Comparison of ENCODE assay signal across 8 cellular contexts in genomic region chr21:36630485-36631206, GRCh38.
DNase-seq lines count a peak whose midpoint lies in the region; ATAC-seq and TF ChIP-seq lines count a peak whose summit lies in the region.

No MANE protein-coding gene starts in this region.

- DNase-seq in Ammon's horn (ENCODE audit: low spot score) (peak; percentile 39), H7 (peak; percentile 89), NOMO-1 treated with DMSO at 0.1 percent for 48 hours (lab: John Stamatoyannopoulos, UW; ENCODE audit: unreplicated experiment) (peak; percentile 7), omental fat pad (ENCODE audit: low spot score) (peak; percentile 49), upper lobe of left lung (peak in 1 of 2 donors; percentile 52)
- peak; percentile 62 for DNase-seq in activated CD8-positive, alpha-beta memory T cell treated with anti-CD3 and anti-CD28 coated beads, Interleukin-2, amount 10 ng/mL, durations not matched to agents 7 days and 5 days

- TF ChIP-seq POLR2A in upper lobe of left lung (IDR thresholded peaks at IDR 0.05) = no peak

- no peak overlapping the region for H3K27ac Mint-ChIP-seq in activated CD8-positive, alpha-beta memory T cell treated with anti-CD3 and anti-CD28 coated beads, Interleukin-2, amount 10 ng/mL, durations not matched to agents 7 days and 5 days

- H3K4me3 ChIP-seq in H7 (ENCODE audit: insufficient read depth, low read depth, low read length) (no peak overlapping the region), upper lobe of left lung (no peak overlapping the region)

- ATAC-seq in activated CD8-positive, alpha-beta memory T cell treated with anti-CD3 and anti-CD28 coated beads, Interleukin-2, amount 10 ng/mL, durations not matched to agents 7 days and 5 days = peak; percentile 49
- ATAC-seq in esophagus mucosa (peak; percentile 46), omental fat pad (ENCODE audit: low FRiP score) (no peak), upper lobe of left lung (ENCODE audit: low FRiP score in 2 of 2) (peak in 1 of 2 donors; percentile 61), HG03378 (IDR thresholded peaks at IDR 0.05; ENCODE audit: unreplicated experiment) (no peak)

- H3K4me1 ChIP-seq in upper lobe of left lung = no peaks in the 10 kb centered on the region

- H3K4me1 Mint-ChIP-seq in activated CD8-positive, alpha-beta memory T cell treated with anti-CD3 and anti-CD28 coated beads, Interleukin-2, amount 10 ng/mL, durations not matched to agents 7 days and 5 days = no peaks in the 10 kb centered on the region

- no peak for TF ChIP-seq EP300 in upper lobe of left lung (IDR thresholded peaks at IDR 0.05)

- 43 to 47% methylated on average over 14 to 19 of the region's 19 CpGs for WGBS in upper lobe of left lung, 2 donors

- H3K36me3 ChIP-seq in H7 (replicated peaks; ENCODE audit: control insufficient read depth, insufficient read depth, low read length) = no peaks in the 10 kb centered on the region
- no peaks in the 10 kb centered on the region for H3K36me3 ChIP-seq in upper lobe of left lung

- peaks cover 6% of the 10 kb centered on the region for H3K27me3 Mint-ChIP-seq in activated CD8-positive, alpha-beta memory T cell treated with anti-CD3 and anti-CD28 coated beads, Interleukin-2, amount 10 ng/mL, durations not matched to agents 7 days and 5 days

- H3K27me3 ChIP-seq in H7 (ENCODE audit: control insufficient read depth, insufficient read depth, low read length) (no peaks in the 10 kb centered on the region; the same call in 1 of the 2 replicates), upper lobe of left lung (no peaks in the 10 kb centered on the region)

- H3K27ac ChIP-seq in upper lobe of left lung = no peak overlapping the region

- no peaks in the 10 kb centered on the region for H3K9me3 Mint-ChIP-seq in activated CD8-positive, alpha-beta memory T cell treated with anti-CD3 and anti-CD28 coated beads, Interleukin-2, amount 10 ng/mL, durations not matched to agents 7 days and 5 days (ENCODE audit: low read depth)

- CTCF ChIA-PET in activated CD8-positive, alpha-beta memory T cell treated with anti-CD3 and anti-CD28 coated beads, Interleukin-2, amount 10 ng/mL, durations not matched to agents 7 days and 5 days (lab: Charles Lee) = interaction anchor here (0.6 to 2.4 kb wide), 33 partner anchors 8 to 1725 kb away, joined by 3 to 36 read pairs (median 4); partner anchors contain the start of gene RIPPLY3

- no peak overlapping the region for H3K4me3 Mint-ChIP-seq in activated CD8-positive, alpha-beta memory T cell treated with anti-CD3 and anti-CD28 coated beads, Interleukin-2, amount 10 ng/mL, durations not matched to agents 7 days and 5 days

- H3K36me3 Mint-ChIP-seq in activated CD8-positive, alpha-beta memory T cell treated with anti-CD3 and anti-CD28 coated beads, Interleukin-2, amount 10 ng/mL, durations not matched to agents 7 days and 5 days = no peaks in the 10 kb centered on the region

- TF ChIP-seq CTCF in omental fat pad (IDR thresholded peaks at IDR 0.05) = peak in 1 of 3 donors; percentile 48
- peak; percentile 31 to 73 (median 64) for TF ChIP-seq CTCF in upper lobe of left lung (IDR thresholded peaks at IDR 0.05)

- H3K9me3 ChIP-seq in upper lobe of left lung = no peaks in the 10 kb centered on the region

Comparison
In these comparisons a context has a peak if more than half of its experiments do, and no peak if none do; other contexts are left out.
1. ATAC-seq: peak in activated CD8-positive, alpha-beta memory T cell treated with anti-CD3 and anti-CD28 coated beads, Interleukin-2, amount 10 ng/mL, durations not matched to agents 7 days and 5 days (single experiment) and esophagus mucosa (single experiment); none in omental fat pad (single experiment) and HG03378 (single experiment).